1 cellular context compared by ENCODE assay signal in the genomic region with DNA sequence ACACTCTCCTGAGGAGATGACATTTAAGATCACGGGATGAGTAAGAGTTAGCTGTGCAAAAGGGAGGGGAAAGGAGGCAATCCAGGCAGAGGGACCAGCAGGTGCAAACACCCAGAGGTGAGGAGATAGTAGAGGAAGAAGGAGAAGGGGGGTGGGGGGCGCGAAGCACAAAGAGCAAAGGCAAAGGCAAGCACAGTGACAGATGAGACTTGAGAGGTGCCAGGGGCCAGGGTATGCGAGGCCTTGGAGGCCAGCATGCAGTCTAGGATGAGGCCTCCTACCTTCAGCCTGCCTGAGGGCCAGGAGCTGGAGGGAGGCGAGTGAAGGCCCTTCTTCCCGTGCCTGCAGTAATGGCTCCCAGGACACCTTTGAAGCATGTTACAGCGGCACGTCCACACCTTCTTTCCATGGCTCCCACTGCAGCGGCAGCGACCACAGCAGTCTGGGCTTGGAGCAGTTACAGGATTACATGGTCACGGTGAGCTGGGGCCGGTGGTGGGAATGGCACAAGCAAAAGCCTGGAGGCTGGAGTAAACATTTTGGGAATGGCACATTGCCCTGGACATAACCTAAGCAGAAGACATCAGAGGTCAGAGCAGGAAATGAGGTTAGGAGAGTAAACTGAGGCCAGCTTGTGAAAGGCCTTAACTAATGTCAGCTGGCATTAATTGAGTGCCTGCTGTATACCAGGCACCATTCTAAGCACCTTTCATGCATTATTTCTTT.
TF ChIP-seq lines count a peak whose summit lies in the region.

No MANE protein-coding gene starts in this region.

TF ChIP-seq in HepG2, 621 proteins besides CTCF, POLR2A, EP300 and RAD21 (continued from another document and continues in another):
- no peak for TF ChIP-seq KDM6A (CRISPR knock-in tag; IDR thresholded peaks at IDR 0.05; ENCODE audit: low read depth)
- TF ChIP-seq TCF7 (IDR thresholded peaks at IDR 0.05; ENCODE audit: low read depth), result no peak
- TF ChIP-seq ZNF547 (CRISPR knock-in tag; IDR thresholded peaks at IDR 0.05), result peak; percentile 48; the same call in 1 of the 2 replicates
- peak; percentile 98 for TF ChIP-seq ZKSCAN8 (CRISPR knock-in tag; IDR thresholded peaks at IDR 0.05; ENCODE audit: borderline replicate concordance)
- TF ChIP-seq GABPB1 (CRISPR knock-in tag; IDR thresholded peaks at IDR 0.05), result peak; percentile 54
- TF ChIP-seq KMT2A (CRISPR knock-in tag; IDR thresholded peaks at IDR 0.05), result 0 out of 2 replicates have a peak, but pooled peaks have one; percentile 46
- TF ChIP-seq FOXA3 (CRISPR knock-in tag; IDR thresholded peaks at IDR 0.05), result peak; percentile 39; the same call in 1 of the 2 replicates
- 0 out of 2 replicates have a peak, but pooled peaks have one; percentile 14 for TF ChIP-seq ETV5 (CRISPR knock-in tag; IDR thresholded peaks at IDR 0.05; ENCODE audit: borderline replicate concordance)
- no peak for TF ChIP-seq RBM22 (optimal IDR thresholded peaks at IDR 0.05; ENCODE audit: low read length)
- peak; percentile 63 for TF ChIP-seq THAP11 (CRISPR knock-in tag; IDR thresholded peaks at IDR 0.05)
- TF ChIP-seq TEAD3 (CRISPR knock-in tag; optimal IDR thresholded peaks at IDR 0.05; ENCODE audit: borderline replicate concordance), result peak; percentile 85
- TF ChIP-seq GZF1 (CRISPR knock-in tag; IDR thresholded peaks at IDR 0.05), result peak; percentile 86
- TF ChIP-seq RCOR2 (CRISPR knock-in tag; IDR thresholded peaks at IDR 0.05), result peak; percentile 62; the same call in 1 of the 2 replicates
- peak; percentile 59; the same call in 1 of the 2 replicates for TF ChIP-seq MYC (CRISPR knock-in tag; IDR thresholded peaks at IDR 0.05; ENCODE audit: borderline replicate concordance)
- TF ChIP-seq SUZ12 (IDR thresholded peaks at IDR 0.05; ENCODE audit: low read depth, low read length), result no peak
- TF ChIP-seq POLR2AphosphoS5 (IDR thresholded peaks at IDR 0.05; ENCODE audit: low read depth, low read length), result peak; percentile 31; the same call in 1 of the 2 replicates
- peak; percentile 65; the same call in 1 of the 2 replicates for TF ChIP-seq ZBTB4 (CRISPR knock-in tag; IDR thresholded peaks at IDR 0.05; ENCODE audit: borderline replicate concordance)
- TF ChIP-seq, protein P1, sequence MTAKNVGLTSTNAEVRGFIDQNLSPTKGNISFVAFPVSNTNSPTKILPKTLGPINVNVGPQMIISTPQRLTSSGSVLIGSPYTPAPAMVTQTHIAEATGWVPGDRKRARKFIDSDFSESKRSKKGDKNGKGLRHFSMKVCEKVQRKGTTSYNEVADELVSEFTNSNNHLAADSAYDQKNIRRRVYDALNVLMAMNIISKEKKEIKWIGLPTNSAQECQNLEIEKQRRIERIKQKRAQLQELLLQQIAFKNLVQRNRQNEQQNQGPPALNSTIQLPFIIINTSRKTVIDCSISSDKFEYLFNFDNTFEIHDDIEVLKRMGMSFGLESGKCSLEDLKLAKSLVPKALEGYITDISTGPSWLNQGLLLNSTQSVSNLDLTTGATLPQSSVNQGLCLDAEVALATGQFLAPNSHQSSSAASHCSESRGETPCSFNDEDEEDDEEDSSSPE (CRISPR knock-in tag; IDR thresholded peaks at IDR 0.05), result peak; percentile 17; the same call in 1 of the 2 replicates
- no peak for TF ChIP-seq ZNF484 (CRISPR knock-in tag; IDR thresholded peaks at IDR 0.05; ENCODE audit: borderline replicate concordance, low read depth)
- TF ChIP-seq KLF13 (CRISPR knock-in tag; IDR thresholded peaks at IDR 0.05), result peak; percentile 90; the same call in 1 of the 2 replicates
- no peak for TF ChIP-seq KLF15 (CRISPR knock-in tag; IDR thresholded peaks at IDR 0.05; ENCODE audit: borderline replicate concordance)
- TF ChIP-seq ZNF572 (CRISPR knock-in tag; IDR thresholded peaks at IDR 0.05), result 0 out of 2 replicates have a peak, but pooled peaks have one; percentile 20
- no peak for TF ChIP-seq CAMTA2 (CRISPR knock-in tag; IDR thresholded peaks at IDR 0.05; ENCODE audit: borderline replicate concordance)
- TF ChIP-seq JDP2 (CRISPR knock-in tag; IDR thresholded peaks at IDR 0.05; ENCODE audit: borderline replicate concordance), result no peak
- TF ChIP-seq SMAD1 (CRISPR knock-in tag; IDR thresholded peaks at IDR 0.05; ENCODE audit: borderline replicate concordance, low read depth), result peak; percentile 86; the same call in 1 of the 2 replicates
- TF ChIP-seq HOXA3 (CRISPR knock-in tag; IDR thresholded peaks at IDR 0.05), result peak; percentile 48; the same call in 1 of the 2 replicates
- peak; percentile 15; the same call in 1 of the 2 replicates for TF ChIP-seq BCL6 (CRISPR knock-in tag; IDR thresholded peaks at IDR 0.05)
- peak; percentile 78; the same call in 1 of the 2 replicates for TF ChIP-seq ZNF83 (CRISPR knock-in tag; IDR thresholded peaks at IDR 0.05; ENCODE audit: borderline replicate concordance)
- TF ChIP-seq, protein P2, sequence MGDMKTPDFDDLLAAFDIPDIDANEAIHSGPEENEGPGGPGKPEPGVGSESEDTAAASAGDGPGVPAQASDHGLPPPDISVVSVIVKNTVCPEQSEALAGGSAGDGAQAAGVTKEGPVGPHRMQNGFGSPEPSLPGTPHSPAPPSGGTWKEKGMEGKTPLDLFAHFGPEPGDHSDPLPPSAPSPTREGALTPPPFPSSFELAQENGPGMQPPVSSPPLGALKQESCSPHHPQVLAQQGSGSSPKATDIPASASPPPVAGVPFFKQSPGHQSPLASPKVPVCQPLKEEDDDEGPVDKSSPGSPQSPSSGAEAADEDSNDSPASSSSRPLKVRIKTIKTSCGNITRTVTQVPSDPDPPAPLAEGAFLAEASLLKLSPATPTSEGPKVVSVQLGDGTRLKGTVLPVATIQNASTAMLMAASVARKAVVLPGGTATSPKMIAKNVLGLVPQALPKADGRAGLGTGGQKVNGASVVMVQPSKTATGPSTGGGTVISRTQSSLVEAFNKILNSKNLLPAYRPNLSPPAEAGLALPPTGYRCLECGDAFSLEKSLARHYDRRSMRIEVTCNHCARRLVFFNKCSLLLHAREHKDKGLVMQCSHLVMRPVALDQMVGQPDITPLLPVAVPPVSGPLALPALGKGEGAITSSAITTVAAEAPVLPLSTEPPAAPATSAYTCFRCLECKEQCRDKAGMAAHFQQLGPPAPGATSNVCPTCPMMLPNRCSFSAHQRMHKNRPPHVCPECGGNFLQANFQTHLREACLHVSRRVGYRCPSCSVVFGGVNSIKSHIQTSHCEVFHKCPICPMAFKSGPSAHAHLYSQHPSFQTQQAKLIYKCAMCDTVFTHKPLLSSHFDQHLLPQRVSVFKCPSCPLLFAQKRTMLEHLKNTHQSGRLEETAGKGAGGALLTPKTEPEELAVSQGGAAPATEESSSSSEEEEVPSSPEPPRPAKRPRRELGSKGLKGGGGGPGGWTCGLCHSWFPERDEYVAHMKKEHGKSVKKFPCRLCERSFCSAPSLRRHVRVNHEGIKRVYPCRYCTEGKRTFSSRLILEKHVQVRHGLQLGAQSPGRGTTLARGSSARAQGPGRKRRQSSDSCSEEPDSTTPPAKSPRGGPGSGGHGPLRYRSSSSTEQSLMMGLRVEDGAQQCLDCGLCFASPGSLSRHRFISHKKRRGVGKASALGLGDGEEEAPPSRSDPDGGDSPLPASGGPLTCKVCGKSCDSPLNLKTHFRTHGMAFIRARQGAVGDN (CRISPR knock-in tag; IDR thresholded peaks at IDR 0.05), result peak; percentile 93
- TF ChIP-seq ZNF704 (CRISPR knock-in tag; IDR thresholded peaks at IDR 0.05; ENCODE audit: borderline replicate concordance), result 0 out of 2 replicates have a peak, but pooled peaks have one; percentile 30
- TF ChIP-seq IRF9 (CRISPR knock-in tag; IDR thresholded peaks at IDR 0.05; ENCODE audit: borderline replicate concordance), result peak; percentile 75; the same call in 1 of the 2 replicates
- TF ChIP-seq, protein P3, sequence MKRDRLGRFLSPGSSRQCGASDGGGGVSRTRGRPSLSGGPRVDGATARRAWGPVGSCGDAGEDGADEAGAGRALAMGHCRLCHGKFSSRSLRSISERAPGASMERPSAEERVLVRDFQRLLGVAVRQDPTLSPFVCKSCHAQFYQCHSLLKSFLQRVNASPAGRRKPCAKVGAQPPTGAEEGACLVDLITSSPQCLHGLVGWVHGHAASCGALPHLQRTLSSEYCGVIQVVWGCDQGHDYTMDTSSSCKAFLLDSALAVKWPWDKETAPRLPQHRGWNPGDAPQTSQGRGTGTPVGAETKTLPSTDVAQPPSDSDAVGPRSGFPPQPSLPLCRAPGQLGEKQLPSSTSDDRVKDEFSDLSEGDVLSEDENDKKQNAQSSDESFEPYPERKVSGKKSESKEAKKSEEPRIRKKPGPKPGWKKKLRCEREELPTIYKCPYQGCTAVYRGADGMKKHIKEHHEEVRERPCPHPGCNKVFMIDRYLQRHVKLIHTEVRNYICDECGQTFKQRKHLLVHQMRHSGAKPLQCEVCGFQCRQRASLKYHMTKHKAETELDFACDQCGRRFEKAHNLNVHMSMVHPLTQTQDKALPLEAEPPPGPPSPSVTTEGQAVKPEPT (CRISPR knock-in tag; IDR thresholded peaks at IDR 0.05; ENCODE audit: low read depth), result no peak
- TF ChIP-seq ZIK1 (CRISPR knock-in tag; IDR thresholded peaks at IDR 0.05; ENCODE audit: borderline replicate concordance, low read depth), result peak; percentile 78; the same call in 1 of the 2 replicates
- TF ChIP-seq BHLHE40 (IDR thresholded peaks at IDR 0.05; ENCODE audit: low read length), result 0 out of 2 replicates have a peak, but pooled peaks have one; percentile 9
- TF ChIP-seq RARA (CRISPR knock-in tag; IDR thresholded peaks at IDR 0.05), result peak; percentile 69; the same call in 1 of the 2 replicates
- no peak for TF ChIP-seq CBX2 (IDR thresholded peaks at IDR 0.05; ENCODE audit: low read depth, low read length)
- TF ChIP-seq CBX2 (CRISPR knock-in tag; IDR thresholded peaks at IDR 0.05; ENCODE audit: low read depth), result peak; percentile 96
- TF ChIP-seq ZNF660 (CRISPR knock-in tag; IDR thresholded peaks at IDR 0.05; ENCODE audit: borderline replicate concordance, low read depth), result peak; percentile 66; the same call in 1 of the 2 replicates
- TF ChIP-seq ZNF768 (CRISPR knock-in tag; IDR thresholded peaks at IDR 0.05), result peak; percentile 16; the same call in 1 of the 2 replicates
- TF ChIP-seq, protein P4, sequence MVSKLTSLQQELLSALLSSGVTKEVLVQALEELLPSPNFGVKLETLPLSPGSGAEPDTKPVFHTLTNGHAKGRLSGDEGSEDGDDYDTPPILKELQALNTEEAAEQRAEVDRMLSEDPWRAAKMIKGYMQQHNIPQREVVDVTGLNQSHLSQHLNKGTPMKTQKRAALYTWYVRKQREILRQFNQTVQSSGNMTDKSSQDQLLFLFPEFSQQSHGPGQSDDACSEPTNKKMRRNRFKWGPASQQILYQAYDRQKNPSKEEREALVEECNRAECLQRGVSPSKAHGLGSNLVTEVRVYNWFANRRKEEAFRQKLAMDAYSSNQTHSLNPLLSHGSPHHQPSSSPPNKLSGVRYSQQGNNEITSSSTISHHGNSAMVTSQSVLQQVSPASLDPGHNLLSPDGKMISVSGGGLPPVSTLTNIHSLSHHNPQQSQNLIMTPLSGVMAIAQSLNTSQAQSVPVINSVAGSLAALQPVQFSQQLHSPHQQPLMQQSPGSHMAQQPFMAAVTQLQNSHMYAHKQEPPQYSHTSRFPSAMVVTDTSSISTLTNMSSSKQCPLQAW (CRISPR knock-in tag; IDR thresholded peaks at IDR 0.05), result peak; percentile 70; the same call in 1 of the 2 replicates
- peak; percentile 87; the same call in 1 of the 2 replicates for TF ChIP-seq ARHGAP35 (CRISPR knock-in tag; IDR thresholded peaks at IDR 0.05; ENCODE audit: borderline replicate concordance)
- TF ChIP-seq ZNF143 (CRISPR knock-in tag; IDR thresholded peaks at IDR 0.05), result no peak
- peak; percentile 72; the same call in 1 of the 2 replicates for TF ChIP-seq KDM3A (CRISPR knock-in tag; IDR thresholded peaks at IDR 0.05; ENCODE audit: low read depth)
